In genomic region chr16:67664258-67664657, GRCh38 we compare ENCODE assay signal across 20 cellular contexts. TPM values are rescaled to one million over a fixed set of nuclear protein-coding genes. Genes with fewer than 3 reads are reported as not detected.
DNase-seq lines count a peak whose midpoint lies in the region; ATAC-seq and TF ChIP-seq lines count a peak whose summit lies in the region.
"Had no signal": no experiment of that assay in that cellular context is flagged by ENCODE, and none has a peak within 500 bp of the region (broad histone marks: within the 10 kb centered on the region; RNA-seq: fewer than 3 reads in every experiment).

No MANE protein-coding gene starts in this region.

- peak overlapping the region in 3 of 4 donors; percentile 47 to 83 (median 75) for H3K4me3 Mint-ChIP-seq in CD4-positive, CD25-positive, alpha-beta regulatory T cell
- H3K4me3 Mint-ChIP-seq in GM23338 (peak overlapping the region; percentile 3; the same call in 1 of the 3 replicates), nephron (peak overlapping the region; percentile 44 to 70 (median 69))
- H3K4me3 Mint-ChIP-seq in stimulated activated memory B cell treated with anti-CD40 and anti-IgM and Interleukin-4, amounts not matched to agents 10 μg/mL and 1 μg/mL and 100 μg/mL, for 72 hours, result no peak overlapping the region
- H3K4me3 Mint-ChIP-seq: activated T-cell treated with anti-CD3 and anti-CD28 coated beads, Interleukin-2, amount 50 U/mL, for 72 hours had no signal

- H3K36me3 ChIP-seq in CD4-positive, CD25-positive, alpha-beta regulatory T cell (ENCODE audit: control insufficient read depth, insufficient read depth, low read length), result no peaks in the 10 kb centered on the region
- no peaks in the 10 kb centered on the region for H3K36me3 ChIP-seq in GM23338 (ENCODE audit: insufficient read depth)

- H3K79me2 ChIP-seq in GM23338 (replicated peaks; ENCODE audit: insufficient read depth), result no peaks in the 10 kb centered on the region

- H3K4me1 ChIP-seq in CD4-positive, CD25-positive, alpha-beta regulatory T cell (ENCODE audit: control insufficient read depth, insufficient read depth, low read length, poor library complexity, severe bottlenecking), result peaks cover 43% of the 10 kb centered on the region
- H3K4me1 ChIP-seq in GM23338 (ENCODE audit: insufficient read depth), result peaks cover 14% of the 10 kb centered on the region; the same call in 1 of the 2 replicates

- no peaks in the 10 kb centered on the region for H3K9me2 ChIP-seq in GM23338 (ENCODE audit: insufficient read depth)

- H3K36me3 Mint-ChIP-seq in CD4-positive, CD25-positive, alpha-beta regulatory T cell, result no peaks in the 10 kb centered on the region
- H3K36me3 Mint-ChIP-seq in GM23338 (ENCODE audit: low read depth) (peaks cover 3% of the 10 kb centered on the region), nephron (ENCODE audit: low read depth) (peaks cover 8% of the 10 kb centered on the region)
- peaks cover 16% of the 10 kb centered on the region for H3K36me3 Mint-ChIP-seq in stimulated activated memory B cell treated with anti-CD40 and anti-IgM and Interleukin-4, amounts not matched to agents 10 μg/mL and 1 μg/mL and 100 μg/mL, for 72 hours

- H3K4me3 ChIP-seq in CD4-positive, CD25-positive, alpha-beta regulatory T cell (ENCODE audit: low read depth, low read length), result no peak overlapping the region
- no peak overlapping the region for H3K4me3 ChIP-seq in GM23338
- H3K4me3 ChIP-seq: HAP-1, Peyer's patch, stomach, tibial artery had no signal

- no peak for ATAC-seq in CD4-positive, CD25-positive, alpha-beta regulatory T cell (ENCODE audit: low read depth in 2 of 2)
- ATAC-seq in GM23338 (no peak), GM21717 (IDR thresholded peaks at IDR 0.05; ENCODE audit: unreplicated experiment) (no peak)
- ATAC-seq in stimulated activated memory B cell treated with anti-CD40 and anti-IgM and Interleukin-4, amounts not matched to agents 10 μg/mL and 1 μg/mL and 100 μg/mL, for 72 hours, result no peak
- ATAC-seq: activated T-cell treated with anti-CD3 and anti-CD28 coated beads, Interleukin-2, amount 50 U/mL, for 72 hours had no signal

- H3K27ac Mint-ChIP-seq in CD4-positive, CD25-positive, alpha-beta regulatory T cell, result peak overlapping the region in 2 of 3 donors; percentile 49 to 94
- no peak overlapping the region for H3K27ac Mint-ChIP-seq in GM23338
- H3K27ac Mint-ChIP-seq in nephron, result no peak overlapping the region
- H3K27ac Mint-ChIP-seq in stimulated activated memory B cell treated with anti-CD40 and anti-IgM and Interleukin-4, amounts not matched to agents 10 μg/mL and 1 μg/mL and 100 μg/mL, for 72 hours, result no peak overlapping the region
- H3K27ac Mint-ChIP-seq: activated T-cell treated with anti-CD3 and anti-CD28 coated beads, Interleukin-2, amount 50 U/mL, for 72 hours; mesothelial cell of epicardium; nephron progenitor cell had no signal

- H3F3A ChIP-seq in GM23338 (replicated peaks; ENCODE audit: low read depth), result peaks cover 33% of the 10 kb centered on the region

- H3K27me3 Mint-ChIP-seq in CD4-positive, CD25-positive, alpha-beta regulatory T cell, result peaks cover 4% of the 10 kb centered on the region
- H3K27me3 Mint-ChIP-seq in GM23338 (ENCODE audit: insufficient read depth, low read depth, poor library complexity) (peaks cover 27% of the 10 kb centered on the region), nephron (ENCODE audit: low read depth) (no peaks in the 10 kb centered on the region)
- H3K27me3 Mint-ChIP-seq in stimulated activated memory B cell treated with anti-CD40 and anti-IgM and Interleukin-4, amounts not matched to agents 10 μg/mL and 1 μg/mL and 100 μg/mL, for 72 hours, result no peaks in the 10 kb centered on the region

- no peak overlapping the region for H3K27ac ChIP-seq in CD4-positive, CD25-positive, alpha-beta regulatory T cell (ENCODE audit: insufficient read depth, low read length, poor library complexity, severe bottlenecking)
- no peak overlapping the region for H3K27ac ChIP-seq in GM23338 (ENCODE audit: low read depth)
- H3K27ac ChIP-seq: HL-60, Peyer's patch, stomach, tibial artery had no signal

- H3K4me2 ChIP-seq in GM23338, result no peak overlapping the region

- no peak overlapping the region for H2AFZ ChIP-seq in GM23338

- no peak for DNase-seq in CD4-positive, CD25-positive, alpha-beta regulatory T cell
- no peak for DNase-seq in GM23338 (ENCODE audit: low spot score)
- peak; percentile 91 for DNase-seq in cerebellar cortex (ENCODE audit: low spot score)
- DNase-seq in GM20000 (ENCODE audit: low spot score), result no peak
- no peak for DNase-seq in NCI-H1694 (lab: John Stamatoyannopoulos, UW)
- DNase-seq: DMS79 treated with DMSO at 0.1 percent for 48 hours, NCI-H1092, NCI-H187 treated with DMSO at 0.1 percent for 48 hours, NCI-H526 treated with DMSO at 0.1 percent for 48 hours, nephron progenitor cell, Peyer's patch, stomach had no signal

- peaks cover 0 to 51% (median 21%) of the 10 kb centered on the region in 4 donors for H3K4me1 Mint-ChIP-seq in CD4-positive, CD25-positive, alpha-beta regulatory T cell
- peaks cover 17% of the 10 kb centered on the region for H3K4me1 Mint-ChIP-seq in GM23338
- H3K4me1 Mint-ChIP-seq in nephron, result no peaks in the 10 kb centered on the region
- peaks cover 59% of the 10 kb centered on the region for H3K4me1 Mint-ChIP-seq in stimulated activated memory B cell treated with anti-CD40 and anti-IgM and Interleukin-4, amounts not matched to agents 10 μg/mL and 1 μg/mL and 100 μg/mL, for 72 hours

- 0 out of 2 replicates have a peak, but pooled peaks cover 5% of the 10 kb centered on the region for H4K20me1 ChIP-seq in GM23338 (replicated peaks; ENCODE audit: insufficient read depth)

- no peaks in the 10 kb centered on the region for H3K27me3 ChIP-seq in CD4-positive, CD25-positive, alpha-beta regulatory T cell (ENCODE audit: control insufficient read depth, insufficient read depth, low read length)
- H3K27me3 ChIP-seq in GM23338 (ENCODE audit: insufficient read depth), result peaks cover 10% of the 10 kb centered on the region
- H3K27me3 ChIP-seq: Peyer's patch, stomach, tibial artery had no signal

- TF ChIP-seq CTCF in GM23338 (conservative IDR thresholded peaks at IDR 0.05; ENCODE audit: low read depth in 2 of 2) (no peak), nephron (IDR thresholded peaks at IDR 0.05; ENCODE audit: unreplicated experiment in 3 of 3) (no peak), GM20000 (IDR thresholded peaks at IDR 0.05; ENCODE audit: extremely low read depth, missing control alignments) (no peak)

- H3K9me3 Mint-ChIP-seq in CD4-positive, CD25-positive, alpha-beta regulatory T cell, result no peaks in the 10 kb centered on the region
- H3K9me3 Mint-ChIP-seq in GM23338 (no peaks in the 10 kb centered on the region; the same call in 2 of the 3 replicates), nephron (no peaks in the 10 kb centered on the region)
- no peaks in the 10 kb centered on the region for H3K9me3 Mint-ChIP-seq in stimulated activated memory B cell treated with anti-CD40 and anti-IgM and Interleukin-4, amounts not matched to agents 10 μg/mL and 1 μg/mL and 100 μg/mL, for 72 hours
- H3K9me3 Mint-ChIP-seq: activated T-cell treated with anti-CD3 and anti-CD28 coated beads, Interleukin-2, amount 50 U/mL, for 72 hours; mesothelial cell of epicardium; nephron progenitor cell had no signal

- H3K9me3 ChIP-seq in CD4-positive, CD25-positive, alpha-beta regulatory T cell (ENCODE audit: control insufficient read depth in 2 of 2, low read length in 2 of 2), result no peaks in the 10 kb centered on the region
- H3K9me3 ChIP-seq: HAP-1, Peyer's patch, stomach, tibial artery had no signal

TF ChIP-seq in GM23338, 12 proteins besides CTCF, POLR2A, EP300 and RAD21:
- no peak for TF ChIP-seq EZH2 (IDR thresholded peaks at IDR 0.05; ENCODE audit: low read depth, unreplicated experiment)
- TF ChIP-seq EZH2phosphoT487 (IDR thresholded peaks at IDR 0.05; ENCODE audit: unreplicated experiment), result no peak
- no peak for TF ChIP-seq NANOG (IDR thresholded peaks at IDR 0.05; ENCODE audit: borderline replicate concordance)

RNA-seq across cellular contexts. Expression of gene ENKD1, which starts 2.3 kb away (rescaled TPM):
- total RNA-seq in CD4-positive, CD25-positive, alpha-beta regulatory T cell, result 2.4 TPM
- polyA plus RNA-seq in CD4-positive, CD25-positive, alpha-beta regulatory T cell, result 1 to 10 TPM in 3 of 4 donors, under 1 TPM in 1; 0.65 to 2.9 (median 1.5) TPM
- total RNA-seq in GM23338 (2014; rRNA removed; shearing (Covaris generic)), result 10.2 and 11.6 TPM in 2 replicates
- 10.1 and 11.8 TPM in 2 replicates for polyA plus RNA-seq in GM23338 (2016; fragmentation: Nextera tagmentation; extraction: Ambion mirVana)

RNA-seq across cellular contexts. Expression of gene C16orf86, which starts 2.4 kb away (rescaled TPM):
- 3.2 TPM for total RNA-seq in CD4-positive, CD25-positive, alpha-beta regulatory T cell
- 1 to 10 TPM; 3.9 to 6.8 (median 6.0) TPM for polyA plus RNA-seq in CD4-positive, CD25-positive, alpha-beta regulatory T cell
- total RNA-seq in GM23338 (2014; rRNA removed; shearing (Covaris generic)), result 0.87 and 8.2 TPM in 2 replicates
- 0.90 and 1.1 TPM in 2 replicates for polyA plus RNA-seq in GM23338 (2016; fragmentation: Nextera tagmentation; extraction: Ambion mirVana)

RNA-seq across cellular contexts. Expression of gene PARD6A, which starts 3.5 kb away (rescaled TPM):
- 6.2 TPM for total RNA-seq in CD4-positive, CD25-positive, alpha-beta regulatory T cell
- 10 to 100 TPM; 14.4 to 19.9 (median 18.2) TPM for polyA plus RNA-seq in CD4-positive, CD25-positive, alpha-beta regulatory T cell
- total RNA-seq in GM23338 (2014; rRNA removed; shearing (Covaris generic)), result 15.1 and 15.7 TPM in 2 replicates
- polyA plus RNA-seq in GM23338 (2016; fragmentation: Nextera tagmentation; extraction: Ambion mirVana), result 9.1 and 11.1 TPM in 2 replicates

RNA-seq across cellular contexts. Expression of gene ACD, which starts 4.2 kb away (rescaled TPM):
- total RNA-seq in CD4-positive, CD25-positive, alpha-beta regulatory T cell, result 28.7 TPM
- 10 to 100 TPM; 29.5 to 36.7 (median 32.5) TPM for polyA plus RNA-seq in CD4-positive, CD25-positive, alpha-beta regulatory T cell
- 51.7 and 56.9 TPM in 2 replicates for total RNA-seq in GM23338 (2014; rRNA removed; shearing (Covaris generic))
- polyA plus RNA-seq in GM23338 (2016; fragmentation: Nextera tagmentation; extraction: Ambion mirVana), result 38.7 and 41.3 TPM in 2 replicates

RNA-seq across cellular contexts. Expression of gene CARMIL2, which starts 19.3 kb away (rescaled TPM):
- 156 TPM for total RNA-seq in CD4-positive, CD25-positive, alpha-beta regulatory T cell
- 10 to 100 TPM in 3 of 4 donors, 1 to 10 TPM in 1; 9.2 to 20.7 (median 12.9) TPM for polyA plus RNA-seq in CD4-positive, CD25-positive, alpha-beta regulatory T cell
- 14.0 and 17.4 TPM in 2 replicates for total RNA-seq in GM23338 (2014; rRNA removed; shearing (Covaris generic))
- polyA plus RNA-seq in GM23338 (2016; fragmentation: Nextera tagmentation; extraction: Ambion mirVana), result 17.4 and 23.4 TPM in 2 replicates

Comparison
In these comparisons a context has a peak if more than half of its experiments do, and no peak if none do; other contexts are left out.
1. H3K27ac Mint-ChIP-seq: peak in CD4-positive, CD25-positive, alpha-beta regulatory T cell (2 of 3); none in GM23338 (single experiment), nephron (0 of 3) and stimulated activated memory B cell treated with anti-CD40 and anti-IgM and Interleukin-4, amounts not matched to agents 10 μg/mL and 1 μg/mL and 100 μg/mL, for 72 hours (single experiment).